Comparison of ENCODE assay signal across 19 cellular contexts in genomic region chr1:26950602-26951001, GRCh38. TPM values are rescaled to one million over a fixed set of nuclear protein-coding genes. Genes with fewer than 3 reads are reported as not detected.
A peak's percentile ranks its signal among the peaks of the same experiment; 100 is the strongest.
DNase-seq lines count a peak whose midpoint lies in the region; ATAC-seq, FAIRE-seq and TF ChIP-seq lines count a peak whose summit lies in the region.
"Had no signal": no experiment of that assay in that cellular context is flagged by ENCODE, and none has a peak within 500 bp of the region (broad histone marks: within the 10 kb centered on the region; RNA-seq: fewer than 3 reads in every experiment).

No MANE protein-coding gene starts in this region.

- H3K4me3 Mint-ChIP-seq in progenitor cell of endocrine pancreas (ENCODE audit: low read depth) = no peak overlapping the region
- H3K4me3 Mint-ChIP-seq: CD4-positive, alpha-beta T cell; GM23338 had no signal

- peaks cover 0 to 8% (median 2%) of the 10 kb centered on the region in 11 experiments; a peak in 8 of 22 replicates for H3K9me3 ChIP-seq in BLaER1 treated with 17β-estradiol and CSF1 and Interleukin-3, amounts not matched to agents 10 nM and 100 nM (replicated peaks in 1 of 11)
- no peaks in the 10 kb centered on the region for H3K9me3 ChIP-seq in aorta (ENCODE audit: control insufficient read depth, low read length)
- H3K9me3 ChIP-seq: SJSA1 had no signal

- no peak for FAIRE-seq in GM12892 (lab: Jason Lieb, UNC)
- FAIRE-seq: HepG2 had no signal

- no peak for TF ChIP-seq POLR2A in GM12892 (IDR thresholded peaks at IDR 0.05; ENCODE audit: low read depth, low read length)

- H3K36me3 ChIP-seq in BLaER1 treated with 17β-estradiol and CSF1 and Interleukin-3, amounts not matched to agents 10 nM and 100 nM = peaks cover 17 to 32% (median 28%) of the 10 kb centered on the region in 11 experiments
- H3K36me3 ChIP-seq in aorta (ENCODE audit: control insufficient read depth in 1 of 2, insufficient read depth in 2 of 2, low read length in 1 of 2) = peaks cover 0 to 4% of the 10 kb centered on the region in 2 donors

- H3K27ac ChIP-seq in BLaER1 treated with 17β-estradiol and CSF1 and Interleukin-3, amounts not matched to agents 10 nM and 100 nM = peak overlapping the region in 4 of 11 experiments; percentile 9 to 37 (median 22); a peak in 5 of 22 replicates
- H3K27ac ChIP-seq in aorta (ENCODE audit: low read depth in 1 of 2, low read length in 2 of 2) = no peak overlapping the region
- H3K27ac ChIP-seq: KMS-11, SJSA1 had no signal

- DNase-seq in MV-4-11 (lab: John Stamatoyannopoulos, UW) (peak; percentile 16), fibroblast of villous mesenchyme (ENCODE audit: low read depth) (peak; percentile 13), progenitor cell of endocrine pancreas (ENCODE audit: low spot score, unreplicated experiment) (no peak), GM12892 (ENCODE audit: insufficient read length) (no peak), aorta (no peak)
- DNase-seq: ACHN; CD4-positive, alpha-beta T cell; DMS79; NCI-H1105 treated with DMSO at 0.1 percent for 48 hours; NCI-H1694 treated with DMSO at 0.1 percent for 48 hours; NCI-H226; NCI-H526 had no signal

- H3K4me3 ChIP-seq in BLaER1 treated with 17β-estradiol and CSF1 and Interleukin-3, amounts not matched to agents 10 nM and 100 nM = no peak overlapping the region
- H3K4me3 ChIP-seq in fibroblast of villous mesenchyme (ENCODE audit: low read depth, low read length) (no peak overlapping the region), aorta (ENCODE audit: low read length in 2 of 2) (no peak overlapping the region)
- H3K4me3 ChIP-seq: GM23338, SJSA1 had no signal

- H3K9me3 Mint-ChIP-seq in progenitor cell of endocrine pancreas (ENCODE audit: low read depth) = no peaks in the 10 kb centered on the region
- H3K9me3 Mint-ChIP-seq: CD4-positive, alpha-beta T cell; GM23338 had no signal

- H3K36me3 Mint-ChIP-seq in progenitor cell of endocrine pancreas (ENCODE audit: insufficient read depth) = peaks cover 22% of the 10 kb centered on the region

- peaks cover 10% of the 10 kb centered on the region for H3K4me1 Mint-ChIP-seq in progenitor cell of endocrine pancreas (ENCODE audit: low read depth)
- H3K4me1 Mint-ChIP-seq: GM23338 had no signal

- no peaks in the 10 kb centered on the region for H3K27me3 Mint-ChIP-seq in progenitor cell of endocrine pancreas
- H3K27me3 Mint-ChIP-seq: CD4-positive, alpha-beta T cell had no signal

- ATAC-seq in aorta (ENCODE audit: low FRiP score) (no peak), GM18502 (IDR thresholded peaks at IDR 0.05; ENCODE audit: poor library complexity, unreplicated experiment) (no peak)
- ATAC-seq: GM23338, HepG2 had no signal

- H3K4me2 ChIP-seq in BLaER1 treated with 17β-estradiol and CSF1 and Interleukin-3, amounts not matched to agents 10 nM and 100 nM = peak overlapping the region; percentile 11 to 63 (median 53)
- H3K4me2 ChIP-seq: GM23338, KMS-11 had no signal

- peaks cover 16 to 23% (median 20%) of the 10 kb centered on the region in 10 experiments for H3K4me1 ChIP-seq in BLaER1 treated with 17β-estradiol and CSF1 and Interleukin-3, amounts not matched to agents 10 nM and 100 nM
- no peaks in the 10 kb centered on the region for H3K4me1 ChIP-seq in aorta (ENCODE audit: control insufficient read depth in 1 of 2, insufficient read depth in 2 of 2, low read length in 2 of 2)
- H3K4me1 ChIP-seq: SJSA1 had no signal

- WGBS in aorta, 2 donors = 53 to 54% methylated on average over 8 of the region's 8 CpGs

- H4K20me1 ChIP-seq in BLaER1 treated with 17β-estradiol and CSF1 and Interleukin-3, amounts not matched to agents 10 nM and 100 nM = peaks cover 0 to 8% (median 0%) of the 10 kb centered on the region in 11 experiments; a peak in 4 of 22 replicates

- H3K9ac ChIP-seq in BLaER1 treated with 17β-estradiol and CSF1 and Interleukin-3, amounts not matched to agents 10 nM and 100 nM = 0 out of 22 replicates have a peak overlapping the region, but pooled peaks of 1 of the 11 experiments have one; percentile 15
- H3K9ac ChIP-seq: KMS-11 had no signal

- intact Hi-C loops in aorta (cut with DNase I) = no loop called here

- peak overlapping the region; percentile 46 for H3K27ac Mint-ChIP-seq in progenitor cell of endocrine pancreas
- H3K27ac Mint-ChIP-seq: CD4-positive, alpha-beta T cell; GM23338 had no signal

- no peaks in the 10 kb centered on the region for H3K27me3 ChIP-seq in BLaER1 treated with 17β-estradiol and CSF1 and Interleukin-3, amounts not matched to agents 10 nM and 100 nM
- no peaks in the 10 kb centered on the region for H3K27me3 ChIP-seq in aorta (ENCODE audit: control insufficient read depth in 1 of 2, insufficient read depth in 2 of 2, low read length in 1 of 2)

- no peak for TF ChIP-seq CTCF in fibroblast of villous mesenchyme (IDR thresholded peaks at IDR 0.05; ENCODE audit: insufficient read depth, low read depth, low read length)
- TF ChIP-seq CTCF in progenitor cell of endocrine pancreas (IDR thresholded peaks at IDR 0.05; ENCODE audit: unreplicated experiment) = no peak

RNA-seq across cellular contexts. Expression of gene KDF1, which starts 9.7 kb away (rescaled TPM):
- not detected in 2 replicates for total RNA-seq in fibroblast of villous mesenchyme
- total RNA-seq in progenitor cell of endocrine pancreas = 22.2 and 26.1 TPM in 2 replicates
- 0.15 TPM for polyA plus RNA-seq in GM12892 (2012; ENCODE audit: missing spikeins)
- total RNA-seq in aorta = not detected
- 1 to 10 TPM in 1 of 2 donors, under 1 TPM in 1; 0.23 to 1.6 TPM for polyA plus RNA-seq in aorta
- total RNA-seq: SJSA1 had no signal

RNA-seq across cellular contexts. Expression of gene NUDC, which starts 29.1 kb away (rescaled TPM):
- total RNA-seq in fibroblast of villous mesenchyme (19.0 and 21.9 TPM in 2 replicates), progenitor cell of endocrine pancreas (93.5 and 101 TPM in 2 replicates), aorta (10 to 100 TPM; 44.9 to 49.9 TPM)
- 48.0 TPM for polyA plus RNA-seq in GM12892 (2012; ENCODE audit: missing spikeins)
- polyA plus RNA-seq in aorta = 10 to 100 TPM; 62.7 to 79.8 TPM

RNA-seq across cellular contexts. Expression of gene NR0B2, which starts 36.8 kb away (rescaled TPM):
- total RNA-seq in fibroblast of villous mesenchyme (not detected in 2 replicates), progenitor cell of endocrine pancreas (10.3 and 11.9 TPM in 2 replicates), aorta (not detected)
- polyA plus RNA-seq in GM12892 (2012; ENCODE audit: missing spikeins) = not detected
- 10 to 100 TPM in 1 of 2 donors, not detected in 1; 28.0 TPM for polyA plus RNA-seq in aorta
- total RNA-seq: CD4-positive, alpha-beta T cell; GM23338; MCF 10A; SJSA1 had no signal

RNA-seq across cellular contexts. Expression of gene TRNP1, which starts 42.9 kb away (rescaled TPM):
- total RNA-seq in fibroblast of villous mesenchyme (13.2 and 27.6 TPM in 2 replicates), progenitor cell of endocrine pancreas (48.8 and 49.3 TPM in 2 replicates), aorta (10 to 100 TPM; 15.0 to 16.3 TPM)
- not detected for polyA plus RNA-seq in GM12892 (2012; ENCODE audit: missing spikeins)
- polyA plus RNA-seq in aorta = 10 to 100 TPM; 15.2 to 30.8 TPM

RNA-seq across cellular contexts. Expression of gene GPATCH3, which starts 50.3 kb away (rescaled TPM):
- total RNA-seq in fibroblast of villous mesenchyme (7.3 and 8.7 TPM in 2 replicates), progenitor cell of endocrine pancreas (21.2 and 23.9 TPM in 2 replicates), aorta (10 to 100 TPM in 1 of 2 donors, 1 to 10 TPM in 1; 9.7 to 12.7 TPM)
- 6.0 TPM for polyA plus RNA-seq in GM12892 (2012; ENCODE audit: missing spikeins)
- polyA plus RNA-seq in aorta = 10 to 100 TPM in 1 of 2 donors, 1 to 10 TPM in 1; 7.5 to 16.4 TPM

Comparison
In these comparisons a context has a peak if more than half of its experiments do, and no peak if none do; other contexts are left out.
1. DNase-seq: peak in MV-4-11 (single experiment) and fibroblast of villous mesenchyme (single experiment); none in progenitor cell of endocrine pancreas (single experiment), GM12892 (single experiment) and aorta (0 of 2).
2. RNA of gene KDF1, which starts 9.7 kb away (total RNA-seq): 22.2 to 26.1 TPM in progenitor cell of endocrine pancreas; not detected in aorta and not detected in fibroblast of villous mesenchyme; every median in the first group is over 10 times any median in the second.
3. RNA of gene NR0B2, which starts 36.8 kb away (total RNA-seq): 10.3 to 11.9 TPM in progenitor cell of endocrine pancreas; not detected in fibroblast of villous mesenchyme and not detected in aorta; every median in the first group is over 10 times any median in the second.